Comparison of ENCODE assay signal across 2 cellular contexts in the genomic region with DNA sequence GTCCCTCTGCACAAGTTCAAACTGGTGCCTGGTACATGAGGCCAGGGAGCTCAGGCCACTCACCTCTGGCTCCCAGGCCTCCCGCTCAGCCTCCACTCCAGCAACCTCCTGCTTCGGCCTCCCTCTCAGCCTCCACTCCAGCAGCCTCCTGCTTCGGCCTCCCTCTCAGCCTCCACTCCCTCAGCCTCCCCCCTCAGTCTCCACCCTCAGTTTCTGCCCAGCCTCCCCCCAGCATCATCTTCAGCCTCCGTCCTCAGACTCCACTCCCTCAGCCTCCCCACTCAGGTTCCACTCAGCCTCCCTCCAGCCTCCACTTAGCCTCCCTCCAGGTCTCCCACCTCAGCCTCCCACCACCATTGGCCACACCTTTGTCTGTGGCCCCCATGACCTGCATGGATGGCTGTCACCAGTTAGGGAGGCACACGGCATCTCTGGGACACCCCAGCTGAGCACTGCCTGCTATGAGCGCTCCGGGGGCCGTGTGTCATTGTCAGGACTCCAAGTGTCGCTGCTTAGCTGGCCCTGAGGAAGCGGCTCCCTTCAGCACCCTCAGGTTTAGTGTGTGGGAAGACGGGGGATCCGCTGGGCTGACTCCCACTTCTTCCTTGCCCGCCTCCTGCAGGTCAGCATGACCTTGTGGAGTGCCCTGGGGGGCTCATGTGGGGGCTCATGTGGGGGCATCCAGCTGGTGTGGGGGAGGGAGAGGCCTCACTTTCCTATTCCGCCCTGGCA.
TF ChIP-seq lines count a peak whose summit lies in the region.

No MANE protein-coding gene starts in this region.

TF ChIP-seq in HEK293, 187 proteins besides CTCF, POLR2A, EP300 and RAD21 (continued from another document and continues in another):
- TF ChIP-seq, protein P1, sequence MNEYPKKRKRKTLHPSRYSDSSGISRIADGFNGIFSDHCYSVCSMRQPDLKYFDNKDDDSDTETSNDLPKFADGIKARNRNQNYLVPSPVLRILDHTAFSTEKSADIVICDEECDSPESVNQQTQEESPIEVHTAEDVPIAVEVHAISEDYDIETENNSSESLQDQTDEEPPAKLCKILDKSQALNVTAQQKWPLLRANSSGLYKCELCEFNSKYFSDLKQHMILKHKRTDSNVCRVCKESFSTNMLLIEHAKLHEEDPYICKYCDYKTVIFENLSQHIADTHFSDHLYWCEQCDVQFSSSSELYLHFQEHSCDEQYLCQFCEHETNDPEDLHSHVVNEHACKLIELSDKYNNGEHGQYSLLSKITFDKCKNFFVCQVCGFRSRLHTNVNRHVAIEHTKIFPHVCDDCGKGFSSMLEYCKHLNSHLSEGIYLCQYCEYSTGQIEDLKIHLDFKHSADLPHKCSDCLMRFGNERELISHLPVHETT (tag by site-specific recombination; IDR thresholded peaks at IDR 0.05), result no peak
- no peak for TF ChIP-seq ZNF521 (tag by site-specific recombination; IDR thresholded peaks at IDR 0.05)
- TF ChIP-seq ZNF571 (tag by site-specific recombination; IDR thresholded peaks at IDR 0.05), result no peak
- peak; percentile 54; the same call in 1 of the 2 replicates for TF ChIP-seq ZNF121 (tag by site-specific recombination; IDR thresholded peaks at IDR 0.05)
- no peak for TF ChIP-seq ZNF670 (tag by site-specific recombination; IDR thresholded peaks at IDR 0.05; ENCODE audit: low read depth)
- TF ChIP-seq EGR2 (tag by site-specific recombination; IDR thresholded peaks at IDR 0.05; ENCODE audit: low read depth), result peak; percentile 65
- TF ChIP-seq, protein P2, sequence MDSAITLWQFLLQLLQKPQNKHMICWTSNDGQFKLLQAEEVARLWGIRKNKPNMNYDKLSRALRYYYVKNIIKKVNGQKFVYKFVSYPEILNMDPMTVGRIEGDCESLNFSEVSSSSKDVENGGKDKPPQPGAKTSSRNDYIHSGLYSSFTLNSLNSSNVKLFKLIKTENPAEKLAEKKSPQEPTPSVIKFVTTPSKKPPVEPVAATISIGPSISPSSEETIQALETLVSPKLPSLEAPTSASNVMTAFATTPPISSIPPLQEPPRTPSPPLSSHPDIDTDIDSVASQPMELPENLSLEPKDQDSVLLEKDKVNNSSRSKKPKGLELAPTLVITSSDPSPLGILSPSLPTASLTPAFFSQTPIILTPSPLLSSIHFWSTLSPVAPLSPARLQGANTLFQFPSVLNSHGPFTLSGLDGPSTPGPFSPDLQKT (IDR thresholded peaks at IDR 0.05; ENCODE audit: borderline replicate concordance, low read depth, low read length), result no peak
- TF ChIP-seq SALL2 (tag by site-specific recombination; IDR thresholded peaks at IDR 0.05; ENCODE audit: borderline replicate concordance), result no peak
- TF ChIP-seq, protein P3, sequence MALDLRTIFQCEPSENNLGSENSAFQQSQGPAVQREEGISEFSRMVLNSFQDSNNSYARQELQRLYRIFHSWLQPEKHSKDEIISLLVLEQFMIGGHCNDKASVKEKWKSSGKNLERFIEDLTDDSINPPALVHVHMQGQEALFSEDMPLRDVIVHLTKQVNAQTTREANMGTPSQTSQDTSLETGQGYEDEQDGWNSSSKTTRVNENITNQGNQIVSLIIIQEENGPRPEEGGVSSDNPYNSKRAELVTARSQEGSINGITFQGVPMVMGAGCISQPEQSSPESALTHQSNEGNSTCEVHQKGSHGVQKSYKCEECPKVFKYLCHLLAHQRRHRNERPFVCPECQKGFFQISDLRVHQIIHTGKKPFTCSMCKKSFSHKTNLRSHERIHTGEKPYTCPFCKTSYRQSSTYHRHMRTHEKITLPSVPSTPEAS (tag by site-specific recombination; IDR thresholded peaks at IDR 0.05), result 0 out of 2 replicates have a peak, but pooled peaks have one; percentile 9
- no peak for TF ChIP-seq FEZF1 (tag by site-specific recombination; IDR thresholded peaks at IDR 0.05)
- no peak for TF ChIP-seq MZF1 (tag by site-specific recombination; IDR thresholded peaks at IDR 0.05; ENCODE audit: borderline replicate concordance)
- no peak for TF ChIP-seq ZNF433 (tag by site-specific recombination; IDR thresholded peaks at IDR 0.05; ENCODE audit: low read depth)
- 0 out of 2 replicates have a peak, but pooled peaks have one; percentile 19 for TF ChIP-seq GLIS2 (tag by site-specific recombination; IDR thresholded peaks at IDR 0.05)
- TF ChIP-seq BCL11B (tag by site-specific recombination; IDR thresholded peaks at IDR 0.05; ENCODE audit: low read depth), result peak; percentile 62
- TF ChIP-seq ZIC2 (tag by site-specific recombination; IDR thresholded peaks at IDR 0.05), result 0 out of 2 replicates have a peak, but pooled peaks have one; percentile 7
- no peak for TF ChIP-seq ZNF169 (tag by site-specific recombination; IDR thresholded peaks at IDR 0.05)
- TF ChIP-seq, protein P4, sequence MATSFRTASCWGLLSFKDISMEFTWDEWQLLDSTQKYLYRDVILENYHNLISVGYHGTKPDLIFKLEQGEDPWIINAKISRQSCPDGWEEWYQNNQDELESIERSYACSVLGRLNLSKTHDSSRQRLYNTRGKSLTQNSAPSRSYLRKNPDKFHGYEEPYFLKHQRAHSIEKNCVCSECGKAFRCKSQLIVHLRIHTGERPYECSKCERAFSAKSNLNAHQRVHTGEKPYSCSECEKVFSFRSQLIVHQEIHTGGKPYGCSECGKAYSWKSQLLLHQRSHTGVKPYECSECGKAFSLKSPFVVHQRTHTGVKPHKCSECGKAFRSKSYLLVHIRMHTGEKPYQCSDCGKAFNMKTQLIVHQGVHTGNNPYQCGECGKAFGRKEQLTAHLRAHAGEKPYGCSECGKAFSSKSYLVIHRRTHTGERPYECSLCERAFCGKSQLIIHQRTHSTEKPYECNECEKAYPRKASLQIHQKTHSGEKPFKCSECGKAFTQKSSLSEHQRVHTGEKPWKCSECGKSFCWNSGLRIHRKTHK (tag by site-specific recombination; IDR thresholded peaks at IDR 0.05), result no peak
- TF ChIP-seq HOXC10 (CRISPR knock-in tag; IDR thresholded peaks at IDR 0.05), result no peak
- TF ChIP-seq ZBTB8A (tag by site-specific recombination; IDR thresholded peaks at IDR 0.05), result no peak
- TF ChIP-seq ZFHX2 (tag by site-specific recombination; conservative IDR thresholded peaks at IDR 0.05), result peak; percentile 69
- no peak for TF ChIP-seq YY1 (tag by site-specific recombination; IDR thresholded peaks at IDR 0.05)

TF ChIP-seq in K562, 482 proteins besides CTCF, POLR2A, EP300 and RAD21 (continued from another document):
- TF ChIP-seq ZNF696 (CRISPR knock-in tag; conservative IDR thresholded peaks at IDR 0.05) (no peak), KDM1A (IDR thresholded peaks at IDR 0.05) (0 out of 4 replicates have a peak, but pooled peaks of 1 of the 2 experiments have one; percentile 9), BCOR (IDR thresholded peaks at IDR 0.05) (peak; percentile 38; the same call in 1 of the 2 replicates), SMARCA5 (IDR thresholded peaks at IDR 0.05) (peak; percentile 56; the same call in 1 of the 2 replicates)
- TF ChIP-seq, protein P5, sequence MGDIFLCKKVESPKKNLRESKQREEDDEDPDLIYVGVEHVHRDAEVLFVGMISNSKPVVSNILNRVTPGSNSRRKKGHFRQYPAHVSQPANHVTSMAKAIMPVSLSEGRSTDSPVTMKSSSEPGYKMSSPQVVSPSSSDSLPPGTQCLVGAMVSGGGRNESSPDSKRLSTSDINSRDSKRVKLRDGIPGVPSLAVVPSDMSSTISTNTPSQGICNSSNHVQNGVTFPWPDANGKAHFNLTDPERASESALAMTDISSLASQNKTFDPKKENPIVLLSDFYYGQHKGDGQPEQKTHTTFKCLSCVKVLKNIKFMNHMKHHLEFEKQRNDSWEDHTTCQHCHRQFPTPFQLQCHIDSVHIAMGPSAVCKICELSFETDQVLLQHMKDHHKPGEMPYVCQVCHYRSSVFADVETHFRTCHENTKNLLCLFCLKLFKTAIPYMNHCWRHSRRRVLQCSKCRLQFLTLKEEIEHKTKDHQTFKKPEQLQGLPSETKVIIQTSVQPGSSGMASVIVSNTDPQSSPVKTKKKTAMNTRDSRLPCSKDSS (IDR thresholded peaks at IDR 0.05; ENCODE audit: low read depth, partially characterized antibody), result no peak
